Comparison of ENCODE assay signal across 27 cellular contexts in genomic region chr22:27312567-27313507, GRCh38.
A peak's percentile ranks its signal among the peaks of the same experiment; 100 is the strongest.
DNase-seq lines count a peak whose midpoint lies in the region; ATAC-seq and TF ChIP-seq lines count a peak whose summit lies in the region.
"Had no signal": no experiment of that assay in that cellular context is flagged by ENCODE, and none has a peak within 500 bp of the region (broad histone marks: within the 10 kb centered on the region; RNA-seq: fewer than 3 reads in every experiment).

No MANE protein-coding gene starts in this region.

- intact Hi-C loops in OCI-LY7 (cut with micrococcal nuclease; ENCODE audit: unreplicated experiment) = no loop called here

- H3K27me3 Mint-ChIP-seq in glutamatergic neuron (ENCODE audit: unreplicated experiment) = peaks cover 7% of the 10 kb centered on the region

- H2AFZ ChIP-seq in OCI-LY7 (ENCODE audit: low read length) (peak overlapping the region; percentile 23; the same call in 1 of the 2 replicates), neural cell (ENCODE audit: low read depth, low read length) (peak overlapping the region; percentile 2)

- peaks cover 35% of the 10 kb centered on the region for H3K4me1 ChIP-seq in OCI-LY7 (ENCODE audit: insufficient read depth, low read length, poor library complexity, severe bottlenecking)
- H3K4me1 ChIP-seq in ectodermal cell (ENCODE audit: control insufficient read depth, insufficient read depth, low read length) = peaks cover 38% of the 10 kb centered on the region
- H3K4me1 ChIP-seq: breast epithelium had no signal

- no peaks in the 10 kb centered on the region for H4K20me1 ChIP-seq in OCI-LY7 (ENCODE audit: insufficient read depth, low read length)
- H4K20me1 ChIP-seq in neural cell (ENCODE audit: insufficient read depth) = no peaks in the 10 kb centered on the region
- H4K20me1 ChIP-seq: BLaER1 had no signal

- no peak overlapping the region for H3K27ac Mint-ChIP-seq in glutamatergic neuron (ENCODE audit: unreplicated experiment)
- H3K27ac Mint-ChIP-seq: activated B cell treated with CpG ODN at 0.5 μM for 24 hours; activated naive CD8-positive, alpha-beta T cell treated with anti-CD3 and anti-CD28 coated beads, Interleukin-2, amount 50 U/mL, for 24 hours; T-helper 2 cell treated with Interferon-gamma antibody and Interleukin-4, amounts not matched to agents 5 μg/mL and 100 μg/mL, for 36 hours had no signal

- H3K4me3 ChIP-seq in OCI-LY7 (ENCODE audit: low read depth, low read length, poor library complexity, severe bottlenecking) = no peak overlapping the region
- H3K4me3 ChIP-seq in ectodermal cell (ENCODE audit: insufficient read depth, low read depth, low read length) = no peak overlapping the region
- H3K4me3 ChIP-seq in neural cell (ENCODE audit: low read length) = peak overlapping the region; percentile 47
- H3K4me3 ChIP-seq: BLaER1, breast epithelium, lung, ovary, sigmoid colon had no signal

- H3K36me3 ChIP-seq in OCI-LY7 (ENCODE audit: insufficient read depth, low read length) (peaks cover 5% of the 10 kb centered on the region), ectodermal cell (ENCODE audit: control insufficient read depth, insufficient read depth, low read length) (no peaks in the 10 kb centered on the region), neural cell (ENCODE audit: insufficient read depth, low read length) (no peaks in the 10 kb centered on the region)
- H3K36me3 ChIP-seq: BLaER1, breast epithelium, ovary, sigmoid colon had no signal

- peaks cover 12% of the 10 kb centered on the region; the same call in 1 of the 2 replicates for H3K9me3 ChIP-seq in OCI-LY7 (ENCODE audit: low read length)
- no peaks in the 10 kb centered on the region for H3K9me3 ChIP-seq in ectodermal cell (ENCODE audit: control insufficient read depth, low read length)
- H3K9me3 ChIP-seq in neural cell (ENCODE audit: low read length) = no peaks in the 10 kb centered on the region
- H3K9me3 ChIP-seq: BLaER1, breast epithelium, ovary, sigmoid colon had no signal

- H3K36me3 Mint-ChIP-seq in glutamatergic neuron (ENCODE audit: unreplicated experiment) = peaks cover 4% of the 10 kb centered on the region

- BruUV-seq in OCI-LY7 (replicated peaks; lab: Mats Ljungman, UMichigan) = no TSS peak

- TF ChIP-seq EP300 in neural cell (conservative IDR thresholded peaks at IDR 0.05; ENCODE audit: poor library complexity, severe bottlenecking) = no peak

- CTCF ChIA-PET in OCI-LY7 (lab: Charles Lee; ENCODE audit: unreplicated experiment) = no interaction called here

- H3K4me3 Mint-ChIP-seq in glutamatergic neuron (ENCODE audit: unreplicated experiment) = no peak overlapping the region
- H3K4me3 Mint-ChIP-seq: activated B cell treated with CpG ODN at 0.5 μM for 24 hours; activated naive CD8-positive, alpha-beta T cell treated with anti-CD3 and anti-CD28 coated beads, Interleukin-2, amount 50 U/mL, for 24 hours; T-helper 2 cell treated with Interferon-gamma antibody and Interleukin-4, amounts not matched to agents 5 μg/mL and 100 μg/mL, for 36 hours had no signal

- peak overlapping the region; percentile 71 for H3K9ac ChIP-seq in neural cell (ENCODE audit: low read length)
- H3K9ac ChIP-seq: BLaER1, KMS-11 had no signal

- H3K4me1 Mint-ChIP-seq in glutamatergic neuron (ENCODE audit: low read depth, unreplicated experiment) = no peaks in the 10 kb centered on the region
- H3K4me1 Mint-ChIP-seq: activated B cell treated with CpG ODN at 0.5 μM for 24 hours; activated naive CD8-positive, alpha-beta T cell treated with anti-CD3 and anti-CD28 coated beads, Interleukin-2, amount 50 U/mL, for 24 hours had no signal

- H3K9me2 ChIP-seq in OCI-LY7 (ENCODE audit: insufficient read depth, low read length) (no peaks in the 10 kb centered on the region), neural cell (ENCODE audit: insufficient read depth, low read length) (no peaks in the 10 kb centered on the region)

- H3F3A ChIP-seq in neural cell (ENCODE audit: insufficient read depth, low read length, poor library complexity, severe bottlenecking) = peaks cover 7% of the 10 kb centered on the region

- H3K79me2 ChIP-seq in OCI-LY7 (ENCODE audit: insufficient read depth, low read depth, low read length) = no peaks in the 10 kb centered on the region
- no peaks in the 10 kb centered on the region for H3K79me2 ChIP-seq in neural cell (replicated peaks; ENCODE audit: insufficient read depth, low read length)

- 64 to 68% methylated on average over 17 of the region's 17 CpGs for WGBS in ectodermal cell, 2 experiments

- TF ChIP-seq CTCF in OCI-LY7 (conservative IDR thresholded peaks at IDR 0.05; ENCODE audit: low read length) = no peak
- no peak for TF ChIP-seq CTCF in neural cell (IDR thresholded peaks at IDR 0.05; ENCODE audit: poor library complexity, severe bottlenecking)
- TF ChIP-seq CTCF in glutamatergic neuron (IDR thresholded peaks at IDR 0.05; ENCODE audit: partially characterized antibody, unreplicated experiment) = no peak

- no peak overlapping the region for H3K4me2 ChIP-seq in OCI-LY7 (ENCODE audit: low read length)
- peak overlapping the region; percentile 34 for H3K4me2 ChIP-seq in neural cell (ENCODE audit: low read length)
- H3K4me2 ChIP-seq: BLaER1, KMS-11 had no signal

- DNase-seq in ELF-1 (ENCODE audit: low read depth, low spot score) (peak; percentile 71), OCI-LY7 (ENCODE audit: low spot score) (no peak), glutamatergic neuron (no peak), foreskin melanocyte (no peak)
- DNase-seq in stimulated activated CD4-positive, alpha-beta T cell treated with anti-CD3 and anti-CD28 coated beads, Interleukin-1b, Interleukin-23, amount 100 ng/mL, for 48 hours = no peak
- DNase-seq: activated B cell treated with CpG ODN at 0.5 μM for 24 hours; activated CD4-positive, alpha-beta T cell treated with anti-CD3 and anti-CD28 coated beads, Interleukin-2, amount 50 U/mL, for 4 hours; activated CD8-positive, alpha-beta memory T cell treated with anti-CD3 and anti-CD28 coated beads, Interleukin-2, amount 50 U/mL, for 48 hours; activated effector memory CD4-positive, alpha-beta T cell treated with anti-CD3 and anti-CD28 coated beads, Interleukin-2, amount 50 U/mL, for 16 hours; activated naive CD8-positive, alpha-beta T cell treated with anti-CD3 and anti-CD28 coated beads, Interleukin-2, amount 50 U/mL, for 24 hours; dermis blood vessel endothelial cell; foreskin fibroblast; hippocampal formation; NCI-H526; sigmoid colon; stimulated activated CD4-positive, alpha-beta T cell treated with anti-CD3 and anti-CD28 coated beads, Interleukin-15, amount 100 ng/mL, for 24 hours; stimulated activated CD8-positive, alpha-beta memory T cell treated with anti-CD3 and anti-CD28 coated beads, Interleukin-4, amount 100 ng/mL, for 48 hours had no signal

- H3K27me3 ChIP-seq in ectodermal cell (ENCODE audit: control insufficient read depth, insufficient read depth, low read length, poor library complexity, severe bottlenecking) = no peaks in the 10 kb centered on the region
- H3K27me3 ChIP-seq in neural cell (ENCODE audit: insufficient read depth, low read depth, low read length) = no peaks in the 10 kb centered on the region
- H3K27me3 ChIP-seq: BLaER1, breast epithelium, ovary, sigmoid colon had no signal

- ATAC-seq in esophagus mucosa = no peak
- ATAC-seq: activated naive CD8-positive, alpha-beta T cell treated with anti-CD3 and anti-CD28 coated beads, Interleukin-2, amount 50 U/mL, for 24 hours; SK-N-SH treated with all-trans-retinoic acid at 6 μM for 48 hours had no signal

- no peak for TF ChIP-seq RAD21 in neural cell (conservative IDR thresholded peaks at IDR 0.05)

- no peak overlapping the region for H3K27ac ChIP-seq in OCI-LY7 (ENCODE audit: low read depth, low read length, poor library complexity, severe bottlenecking)
- H3K27ac ChIP-seq in ectodermal cell (ENCODE audit: insufficient read depth, low read depth, low read length, poor library complexity, severe bottlenecking) = peak overlapping the region; percentile 38
- H3K27ac ChIP-seq in neural cell (ENCODE audit: low read length) = peak overlapping the region; percentile 90
- H3K27ac ChIP-seq: BLaER1, breast epithelium, KMS-11 had no signal

- H3K9me3 Mint-ChIP-seq in glutamatergic neuron (ENCODE audit: unreplicated experiment) = peaks cover 4% of the 10 kb centered on the region
- H3K9me3 Mint-ChIP-seq: activated B cell treated with CpG ODN at 0.5 μM for 24 hours had no signal

- POLR2A ChIA-PET in OCI-LY7 (lab: Charles Lee) = no interaction called here

TF ChIP-seq in neural cell, 6 proteins besides CTCF, POLR2A, EP300 and RAD21:
- TF ChIP-seq EZH2 (IDR thresholded peaks at IDR 0.05; ENCODE audit: borderline replicate concordance, insufficient read depth, low read length, poor library complexity, severe bottlenecking) (no peak), MXI1 (conservative IDR thresholded peaks at IDR 0.05; ENCODE audit: poor library complexity, severe bottlenecking) (no peak), SMC3 (conservative IDR thresholded peaks at IDR 0.05; ENCODE audit: poor library complexity) (no peak), POLR2AphosphoS5 (IDR thresholded peaks at IDR 0.05) (peak; percentile 58), TAF1 (IDR thresholded peaks at IDR 0.05; ENCODE audit: low read depth) (no peak), REST (IDR thresholded peaks at IDR 0.05; ENCODE audit: borderline replicate concordance) (no peak)
